13 cellular contexts compared by ENCODE assay signal in the genomic region with DNA sequence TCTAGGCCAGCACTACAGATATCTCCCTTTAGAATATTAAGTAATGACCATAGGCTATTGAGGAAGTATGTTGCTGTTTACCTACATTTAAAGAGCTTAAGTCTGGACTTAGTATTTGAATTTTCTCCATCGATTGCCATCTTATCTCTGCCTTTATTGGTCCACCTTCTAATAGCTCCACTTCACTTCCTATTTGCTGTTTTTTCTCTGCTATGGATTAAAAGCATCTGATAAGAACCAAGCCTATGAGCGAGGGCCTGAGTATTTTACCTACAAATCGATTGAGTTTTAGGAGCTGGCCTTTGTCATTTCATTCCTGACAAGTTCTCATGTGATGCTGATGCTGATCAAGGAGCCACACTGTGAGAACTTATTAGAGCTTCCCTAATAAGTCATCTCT.
"Had no signal": no experiment of that assay in that cellular context is flagged by ENCODE, and none has a peak within 500 bp of the region (broad histone marks: within the 10 kb centered on the region; RNA-seq: fewer than 3 reads in every experiment).

No MANE protein-coding gene starts in this region.

- H3K27ac ChIP-seq: foreskin keratinocyte, lower lobe of right lung, ovary, tibial artery had no signal

- H3K27me3 Mint-ChIP-seq: activated CD4-positive, alpha-beta memory T cell treated with anti-CD3 and anti-CD28 coated beads, Interleukin-2, amount 10 ng/mL, durations not matched to agents 7 days and 5 days had no signal

- H3K4me3 Mint-ChIP-seq: nephron progenitor cell had no signal

- H3K36me3 ChIP-seq: esophagus squamous epithelium, lower lobe of right lung, ovary, tibial artery had no signal

- DNase-seq: activated CD4-positive, alpha-beta memory T cell treated with anti-CD3 and anti-CD28 coated beads, Interleukin-2, amount 10 ng/mL, durations not matched to agents 7 days and 5 days; activated CD4-positive, alpha-beta T cell treated with anti-CD3 and anti-CD28 coated beads for 1 hour; activated gamma-delta T cell treated with Interleukin-2 at 50 U/mL for 16 hours; activated T-cell treated with anti-CD3 and anti-CD28 coated beads, Interleukin-2, amount 50 U/mL, for 48 hours; esophagus squamous epithelium; foreskin keratinocyte; left cardiac atrium; lower lobe of right lung; mucosa of descending colon; nephron progenitor cell; ovary; stimulated activated CD4-positive, alpha-beta T cell treated with anti-CD3 and anti-CD28 coated beads, Interleukin-4, amount 100 ng/mL, for 4 hours; tibial artery had no signal

- H3K27me3 ChIP-seq: esophagus squamous epithelium, foreskin keratinocyte, ovary, tibial artery had no signal

- H3K4me3 ChIP-seq: esophagus squamous epithelium, lower lobe of right lung, mucosa of descending colon, ovary, tibial artery had no signal

- H3K27ac Mint-ChIP-seq: nephron progenitor cell had no signal

- ATAC-seq: foreskin keratinocyte, left cardiac atrium, lower lobe of right lung, mucosa of descending colon had no signal

- H3K9me3 ChIP-seq: esophagus squamous epithelium, lower lobe of right lung, mucosa of descending colon, ovary, tibial artery had no signal
